In the genomic region with DNA sequence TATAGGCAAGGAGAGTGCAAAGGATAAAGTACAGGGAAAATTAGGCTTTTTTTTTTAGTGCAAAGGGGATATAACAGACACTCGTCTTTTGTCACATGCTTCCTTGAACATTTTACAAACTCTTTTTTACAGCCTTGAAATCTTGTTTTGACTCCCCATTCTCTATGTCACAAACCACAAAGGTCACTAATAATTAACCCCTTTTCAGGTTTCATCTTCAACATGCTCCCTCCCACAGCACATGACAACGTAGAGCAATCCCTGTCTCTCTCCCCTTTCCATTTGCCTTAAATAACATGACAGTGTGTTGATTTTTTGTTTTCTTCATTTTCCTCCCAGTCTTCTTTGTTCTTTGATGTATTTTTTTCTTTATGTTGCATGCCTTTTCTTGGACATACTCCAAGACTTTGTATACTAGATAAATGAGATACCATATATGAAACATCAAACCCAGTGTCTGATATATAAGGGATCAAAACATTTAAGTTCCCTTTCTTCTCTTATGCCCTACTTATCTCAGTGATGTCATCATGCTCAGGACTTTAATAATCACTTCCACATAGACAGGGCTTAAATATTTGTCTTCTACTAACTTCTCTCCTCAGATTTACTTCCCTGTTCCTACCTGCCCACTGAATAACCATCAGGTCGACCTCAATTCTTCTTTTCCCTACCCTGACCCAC, we compare ENCODE assay signal across 12 cellular contexts.
DNase-seq lines count a peak whose midpoint lies in the region; ATAC-seq lines count a peak whose summit lies in the region.
"Had no signal": no experiment of that assay in that cellular context is flagged by ENCODE, and none has a peak within 500 bp of the region (broad histone marks: within the 10 kb centered on the region; RNA-seq: fewer than 3 reads in every experiment).

No MANE protein-coding gene starts in this region.

- no peak overlapping the region for H3K18ac ChIP-seq in trophoblast cell (ENCODE audit: low read length)

- no peak overlapping the region for H3K27ac ChIP-seq in trophoblast cell (ENCODE audit: low read depth, low read length)

- no peak overlapping the region for H3K4ac ChIP-seq in trophoblast cell (ENCODE audit: low read depth, low read length)

- intact Hi-C loops in head of caudate nucleus (cut with DNase I) = no loop called here

- no peak overlapping the region for H2BK120ac ChIP-seq in trophoblast cell (ENCODE audit: insufficient read depth, low read length, poor library complexity)

- H3K4me3 ChIP-seq in trophoblast cell (ENCODE audit: low read depth, low read length) = no peak overlapping the region

- no peak overlapping the region for H2AFZ ChIP-seq in trophoblast cell (ENCODE audit: insufficient read depth, low read length, poor library complexity)

- no peak overlapping the region for H2AK5ac ChIP-seq in trophoblast cell (ENCODE audit: low read length)

- H3K4me1 ChIP-seq in trophoblast cell (ENCODE audit: control insufficient read depth in 1 of 2, insufficient read depth in 2 of 2, low read length in 2 of 2) = no peaks in the 10 kb centered on the region

- H3K4me1 Mint-ChIP-seq in stimulated activated effector memory CD8-positive, alpha-beta T cell treated with anti-CD3 and anti-CD28 coated beads, Interleukin-12 subunit alpha, Interleukin-12 subunit beta, amount 100 ng/mL, for 72 hours = no peaks in the 10 kb centered on the region

- no peak overlapping the region for H2BK5ac ChIP-seq in trophoblast cell (ENCODE audit: low read depth, low read length, poor library complexity)

- H3K79me1 ChIP-seq in trophoblast cell (ENCODE audit: low read length) = no peaks in the 10 kb centered on the region

- ATAC-seq in GM18498 (IDR thresholded peaks at IDR 0.05; ENCODE audit: unreplicated experiment) = peak; percentile 93
- peak; percentile 95 for ATAC-seq in GM19438 (IDR thresholded peaks at IDR 0.05; ENCODE audit: low read depth, unreplicated experiment)
- peak; percentile 98 for ATAC-seq in HG02759 (IDR thresholded peaks at IDR 0.05; ENCODE audit: unreplicated experiment)
- ATAC-seq in HG03342 (IDR thresholded peaks at IDR 0.05; ENCODE audit: unreplicated experiment) = peak; percentile 98
- no peak for ATAC-seq in stimulated activated effector memory CD8-positive, alpha-beta T cell treated with anti-CD3 and anti-CD28 coated beads, Interleukin-12 subunit alpha, Interleukin-12 subunit beta, amount 100 ng/mL, for 72 hours
- ATAC-seq: sciatic nerve had no signal

- H3K9me3 Mint-ChIP-seq in stimulated activated effector memory CD8-positive, alpha-beta T cell treated with anti-CD3 and anti-CD28 coated beads, Interleukin-12 subunit alpha, Interleukin-12 subunit beta, amount 100 ng/mL, for 72 hours = no peaks in the 10 kb centered on the region

- H4K91ac ChIP-seq in trophoblast cell (ENCODE audit: low read depth, low read length) = no peak overlapping the region

- no peak overlapping the region for H4K8ac ChIP-seq in trophoblast cell (ENCODE audit: low read depth, low read length)

- H3K79me2 ChIP-seq in trophoblast cell (ENCODE audit: control insufficient read depth, insufficient read depth, low read length, poor library complexity) = no peaks in the 10 kb centered on the region

- no peak overlapping the region for H3K14ac ChIP-seq in trophoblast cell (ENCODE audit: low read length)

- H2BK12ac ChIP-seq in trophoblast cell (ENCODE audit: low read length) = no peak overlapping the region

- H3K27me3 ChIP-seq in trophoblast cell (ENCODE audit: insufficient read depth, low read length) = no peaks in the 10 kb centered on the region

- no peak for DNase-seq in stimulated activated effector memory CD8-positive, alpha-beta T cell treated with anti-CD3 and anti-CD28 coated beads, Interleukin-12 subunit alpha, Interleukin-12 subunit beta, amount 100 ng/mL, for 72 hours (ENCODE audit: low spot score in 2 of 2)
- no peak for DNase-seq in head of caudate nucleus
- DNase-seq in activated CD4-positive, alpha-beta T cell treated with anti-CD3 and anti-CD28 coated beads, Interleukin-2, amount 50 U/mL, for 1 hour = no peak
- DNase-seq in trophoblast cell = no peak
- DNase-seq: immature natural killer cell, NCI-H2227 treated with DMSO at 0.1 percent for 48 hours, T-helper 9 cell had no signal

- H3K36me3 ChIP-seq in trophoblast cell (ENCODE audit: control insufficient read depth in 1 of 2, insufficient read depth in 2 of 2, low read length in 2 of 2) = no peaks in the 10 kb centered on the region

- no peaks in the 10 kb centered on the region for H3K36me3 Mint-ChIP-seq in stimulated activated effector memory CD8-positive, alpha-beta T cell treated with anti-CD3 and anti-CD28 coated beads, Interleukin-12 subunit alpha, Interleukin-12 subunit beta, amount 100 ng/mL, for 72 hours
- H3K36me3 Mint-ChIP-seq: immature natural killer cell had no signal

- no peak overlapping the region for H3K23ac ChIP-seq in trophoblast cell (ENCODE audit: low read length)

- no peak overlapping the region for H3K4me2 ChIP-seq in trophoblast cell (ENCODE audit: low read length)

- WGBS in trophoblast cell (ENCODE audit: extremely low coverage, insufficient coverage, insufficient read length) = no CpG with 5 or more reads among the region's 3 CpGs

- H3K27ac Mint-ChIP-seq in stimulated activated effector memory CD8-positive, alpha-beta T cell treated with anti-CD3 and anti-CD28 coated beads, Interleukin-12 subunit alpha, Interleukin-12 subunit beta, amount 100 ng/mL, for 72 hours = no peak overlapping the region
- H3K27ac Mint-ChIP-seq: immature natural killer cell had no signal

- H3K9me3 ChIP-seq in trophoblast cell (ENCODE audit: insufficient read depth, low read depth, low read length) = no peaks in the 10 kb centered on the region

- no peak overlapping the region for H3K4me3 Mint-ChIP-seq in stimulated activated effector memory CD8-positive, alpha-beta T cell treated with anti-CD3 and anti-CD28 coated beads, Interleukin-12 subunit alpha, Interleukin-12 subunit beta, amount 100 ng/mL, for 72 hours
- H3K4me3 Mint-ChIP-seq: immature natural killer cell had no signal

- no peak overlapping the region for H4K12ac ChIP-seq in trophoblast cell (ENCODE audit: low read depth, low read length)

- H3K9ac ChIP-seq in trophoblast cell (ENCODE audit: low read length) = no peak overlapping the region
